1 cellular context compared by ENCODE assay signal in the genomic region with DNA sequence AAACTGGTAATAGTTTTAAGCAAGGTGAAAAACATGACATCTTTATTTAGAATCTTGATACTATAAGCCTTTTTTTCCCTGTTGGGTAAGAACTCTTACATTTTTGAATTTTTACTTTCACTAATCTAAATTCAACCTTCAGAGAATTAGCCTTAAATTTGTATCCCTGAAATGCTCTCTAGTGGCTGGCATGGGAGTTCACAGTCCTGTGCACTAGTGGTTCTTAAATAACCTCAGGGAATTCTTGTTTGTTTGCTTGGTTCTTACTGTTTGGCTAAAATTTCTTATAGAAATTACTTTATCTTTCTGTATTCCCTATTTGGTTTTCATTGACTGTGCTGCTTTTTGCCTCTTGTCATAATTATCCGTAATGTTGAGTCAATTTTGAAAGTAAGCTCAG.
TF ChIP-seq lines count a peak whose summit lies in the region.

No MANE protein-coding gene starts in this region.

TF ChIP-seq in Ishikawa, 13 proteins besides CTCF, POLR2A, EP300 and RAD21 (continued from another document):
- TF ChIP-seq, protein P1, sequence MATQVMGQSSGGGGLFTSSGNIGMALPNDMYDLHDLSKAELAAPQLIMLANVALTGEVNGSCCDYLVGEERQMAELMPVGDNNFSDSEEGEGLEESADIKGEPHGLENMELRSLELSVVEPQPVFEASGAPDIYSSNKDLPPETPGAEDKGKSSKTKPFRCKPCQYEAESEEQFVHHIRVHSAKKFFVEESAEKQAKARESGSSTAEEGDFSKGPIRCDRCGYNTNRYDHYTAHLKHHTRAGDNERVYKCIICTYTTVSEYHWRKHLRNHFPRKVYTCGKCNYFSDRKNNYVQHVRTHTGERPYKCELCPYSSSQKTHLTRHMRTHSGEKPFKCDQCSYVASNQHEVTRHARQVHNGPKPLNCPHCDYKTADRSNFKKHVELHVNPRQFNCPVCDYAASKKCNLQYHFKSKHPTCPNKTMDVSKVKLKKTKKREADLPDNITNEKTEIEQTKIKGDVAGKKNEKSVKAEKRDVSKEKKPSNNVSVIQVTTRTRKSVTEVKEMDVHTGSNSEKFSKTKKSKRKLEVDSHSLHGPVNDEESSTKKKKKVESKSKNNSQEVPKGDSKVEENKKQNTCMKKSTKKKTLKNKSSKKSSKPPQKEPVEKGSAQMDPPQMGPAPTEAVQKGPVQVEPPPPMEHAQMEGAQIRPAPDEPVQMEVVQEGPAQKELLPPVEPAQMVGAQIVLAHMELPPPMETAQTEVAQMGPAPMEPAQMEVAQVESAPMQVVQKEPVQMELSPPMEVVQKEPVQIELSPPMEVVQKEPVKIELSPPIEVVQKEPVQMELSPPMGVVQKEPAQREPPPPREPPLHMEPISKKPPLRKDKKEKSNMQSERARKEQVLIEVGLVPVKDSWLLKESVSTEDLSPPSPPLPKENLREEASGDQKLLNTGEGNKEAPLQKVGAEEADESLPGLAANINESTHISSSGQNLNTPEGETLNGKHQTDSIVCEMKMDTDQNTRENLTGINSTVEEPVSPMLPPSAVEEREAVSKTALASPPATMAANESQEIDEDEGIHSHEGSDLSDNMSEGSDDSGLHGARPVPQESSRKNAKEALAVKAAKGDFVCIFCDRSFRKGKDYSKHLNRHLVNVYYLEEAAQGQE (IDR thresholded peaks at IDR 0.05; ENCODE audit: low read depth) = no peak
- TF ChIP-seq FOXM1 (IDR thresholded peaks at IDR 0.05; ENCODE audit: borderline replicate concordance, low read depth) = no peak
- no peak for TF ChIP-seq TEAD4 (IDR thresholded peaks at IDR 0.05)
- no peak for TF ChIP-seq CEBPB (IDR thresholded peaks at IDR 0.05)
TF ChIP-seq in Ishikawa: peak in this region for 0.
